Comparison of ENCODE assay signal across 8 cellular contexts in the genomic region with DNA sequence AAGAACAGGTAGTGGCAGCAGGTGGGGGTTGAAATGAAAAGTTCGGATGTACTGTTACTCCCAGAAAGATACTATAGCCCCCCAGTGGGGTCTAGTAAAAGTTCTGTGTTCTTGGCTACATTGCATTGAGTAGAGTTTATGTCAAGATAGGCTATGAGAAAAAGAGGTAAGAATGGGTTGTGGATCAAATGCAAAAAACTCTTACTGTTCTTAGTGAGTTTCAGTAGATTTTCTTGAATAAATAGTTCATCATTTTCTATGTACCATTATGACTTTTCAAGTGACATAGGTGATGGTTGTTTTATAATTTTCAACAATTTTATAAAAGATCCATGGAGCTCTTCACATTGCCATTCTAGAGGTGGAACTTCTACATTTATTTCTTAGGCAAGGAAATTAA.
DNase-seq lines count a peak whose midpoint lies in the region; ATAC-seq, FAIRE-seq and TF ChIP-seq lines count a peak whose summit lies in the region.
"Not testable (repeated sequence)": the region's sequence is repeated elsewhere in the genome, so short reads cannot be mapped to it uniquely, and the experiment has no call there.

No MANE protein-coding gene starts in this region.

- H3K79me2 ChIP-seq in K562 (ENCODE audit: control insufficient read depth, insufficient read depth, low read length) (peaks cover 95% of the 10 kb centered on the region), HepG2 (ENCODE audit: insufficient read depth, low read length) (peaks cover 79% of the 10 kb centered on the region), neural progenitor cell (ENCODE audit: low read depth) (peaks cover 100% of the 10 kb centered on the region)

- TF ChIP-seq CTCF in HEK293 (tag by site-specific recombination; IDR thresholded peaks at IDR 0.05); K562 (IDR thresholded peaks at IDR 0.05 in 2 of 3, conservative IDR thresholded peaks at IDR 0.05 in 1 of 3; ENCODE audit: insufficient read depth in 2 of 3, low read depth in 1 of 3, low read length in 3 of 3); chondrocyte (IDR thresholded peaks at IDR 0.05); cardiac muscle cell (IDR thresholded peaks at IDR 0.05; ENCODE audit: low read depth, low read length); HepG2 (CRISPR knock-in tag; IDR thresholded peaks at IDR 0.05); nephron progenitor cell (IDR thresholded peaks at IDR 0.05); neural progenitor cell (IDR thresholded peaks at IDR 0.05); pancreas (IDR thresholded peaks at IDR 0.05): not testable (repeated sequence)

- CTCF ChIA-PET in HEK293 (lab: Yijun Ruan, JAX); K562 (lab: Yijun Ruan, JAX; ENCODE audit: low intra/inter-chr PET ratio); HepG2 (lab: Yijun Ruan, JAX; ENCODE audit: low intra/inter-chr PET ratio, low total read pairs): not testable (repeated sequence)

- FAIRE-seq in K562 (lab: Jason Lieb, UNC); HepG2 (lab: Jason Lieb, UNC): not testable (repeated sequence)
- FAIRE-seq in pancreas (lab: Jason Lieb, UNC): peak; percentile 29

- H3K9me3 ChIP-seq in HEK293 (ENCODE audit: control insufficient read depth, insufficient read depth, low read depth, low read length); K562 (replicated peaks; ENCODE audit: control insufficient read depth, insufficient read depth, low read depth, low read length); cardiac muscle cell (ENCODE audit: low read depth); HepG2 (ENCODE audit: low read length); neural progenitor cell (ENCODE audit: low read depth); pancreas: not testable (repeated sequence)

- H3K27ac Mint-ChIP-seq in chondrocyte (ENCODE audit: unreplicated experiment) (peak overlapping the region; percentile 17), nephron progenitor cell (peak overlapping the region; percentile 42)
- not testable (repeated sequence) for H3K27ac Mint-ChIP-seq in neural progenitor cell

- TF ChIP-seq POLR2A in K562 (conservative IDR thresholded peaks at IDR 0.05); HepG2 (IDR thresholded peaks at IDR 0.05; ENCODE audit: insufficient read depth in 1 of 2, low read depth in 2 of 2, low read length in 2 of 2): not testable (repeated sequence)

- TF ChIP-seq RAD21 in K562 (CRISPR knock-in tag; conservative IDR thresholded peaks at IDR 0.05 in 1 of 2, IDR thresholded peaks at IDR 0.05 in 1 of 2); HepG2 (CRISPR knock-in tag; IDR thresholded peaks at IDR 0.05): not testable (repeated sequence)

- H3K4me3 ChIP-seq in HEK293 (ENCODE audit: low read depth, low read length); K562; cardiac muscle cell; HepG2 (replicated peaks in 1 of 3; ENCODE audit: insufficient read depth in 1 of 3, low read depth in 2 of 3, low read length in 3 of 3); pancreas: not testable (repeated sequence)
- H3K4me3 ChIP-seq in neural progenitor cell: peak overlapping the region; percentile 16

- H3K9me3 Mint-ChIP-seq in chondrocyte (ENCODE audit: low read depth): not testable (repeated sequence)
- H3K9me3 Mint-ChIP-seq in nephron progenitor cell (peaks cover 27% of the 10 kb centered on the region), neural progenitor cell (peaks cover 29% of the 10 kb centered on the region)

- H2AFZ ChIP-seq in K562 (ENCODE audit: low read depth, low read length); HepG2 (ENCODE audit: low read length); neural progenitor cell (replicated peaks): not testable (repeated sequence)

- H3K4me1 Mint-ChIP-seq in chondrocyte (ENCODE audit: low read depth) (peaks cover 45% of the 10 kb centered on the region), nephron progenitor cell (peaks cover 17% of the 10 kb centered on the region)
- not testable (repeated sequence) for H3K4me1 Mint-ChIP-seq in neural progenitor cell

- not testable (repeated sequence) for H3K27ac ChIP-seq in HEK293 (ENCODE audit: extremely low read depth, low read depth, low read length); K562 (ENCODE audit: extremely low read depth, low read depth, low read length); HepG2 (ENCODE audit: extremely low read length, insufficient read depth, low read length); neural progenitor cell; pancreas
- H3K27ac ChIP-seq in cardiac muscle cell: peak overlapping the region; percentile 54

- not testable (repeated sequence) for H3K9me1 ChIP-seq in K562 (ENCODE audit: control insufficient read depth, insufficient read depth, low read length)

- POLR2A ChIA-PET in HEK293 (lab: Yijun Ruan, JAX); HepG2 (lab: Yijun Ruan, JAX): not testable (repeated sequence)
- POLR2A ChIA-PET in K562 (lab: Yijun Ruan, JAX): interaction anchor here (0.6 kb wide), 1 partner anchor 591 kb away, joined by 5 read pairs; no protein-coding TSS in a partner anchor

- not testable (repeated sequence) for BruUV-seq in K562 (replicated peaks; lab: Mats Ljungman, UMichigan); HepG2 (replicated peaks; lab: Mats Ljungman, UMichigan)

- H3F3A ChIP-seq in neural progenitor cell (ENCODE audit: low read depth): not testable (repeated sequence)

- TF ChIP-seq EP300 in K562 (IDR thresholded peaks at IDR 0.05; ENCODE audit: low read length); HepG2 (IDR thresholded peaks at IDR 0.05; ENCODE audit: low read depth in 2 of 2, low read length in 2 of 2); HepG2 (CRISPR knock-in tag; IDR thresholded peaks at IDR 0.05; ENCODE audit: borderline replicate concordance): not testable (repeated sequence)

- H3K36me3 Mint-ChIP-seq in chondrocyte (ENCODE audit: low read depth): not testable (repeated sequence)
- peaks cover 37% of the 10 kb centered on the region for H3K36me3 Mint-ChIP-seq in nephron progenitor cell (ENCODE audit: low read depth)
- peaks cover 36% of the 10 kb centered on the region for H3K36me3 Mint-ChIP-seq in neural progenitor cell

- not testable (repeated sequence) for H3K4me1 ChIP-seq in HEK293 (ENCODE audit: control insufficient read depth, insufficient read depth, low read length); K562 (replicated peaks in 1 of 2; ENCODE audit: control insufficient read depth in 2 of 2, insufficient read depth in 2 of 2, low read length in 2 of 2); HepG2 (ENCODE audit: insufficient read depth, low read length); pancreas
- H3K4me1 ChIP-seq in cardiac muscle cell (ENCODE audit: low read depth) (peaks cover 30% of the 10 kb centered on the region), neural progenitor cell (peaks cover 53% of the 10 kb centered on the region)

- not testable (repeated sequence) for DNase-seq in K562 (ENCODE audit: extremely low read depth in 1 of 4, low spot score in 3 of 4); chondrocyte (ENCODE audit: low spot score); cardiac muscle cell (ENCODE audit: low read depth in 1 of 2, low spot score in 1 of 2); HepG2 (ENCODE audit: low spot score); nephron progenitor cell; neural progenitor cell (ENCODE audit: low spot score); pancreas

- H4K20me1 ChIP-seq in K562 (replicated peaks; ENCODE audit: control insufficient read depth, insufficient read depth, low read length); HepG2 (ENCODE audit: insufficient read depth, low read length): not testable (repeated sequence)
- H4K20me1 ChIP-seq in neural progenitor cell (ENCODE audit: low read depth): peaks cover 88% of the 10 kb centered on the region

- H3K9ac ChIP-seq in K562 (ENCODE audit: insufficient read depth in 1 of 2, low read depth in 2 of 2, low read length in 2 of 2); HepG2 (ENCODE audit: insufficient read depth, low read depth, low read length); neural progenitor cell: not testable (repeated sequence)

- not testable (repeated sequence) for H3K27me3 Mint-ChIP-seq in chondrocyte (ENCODE audit: low read depth); nephron progenitor cell (ENCODE audit: low read depth, poor library complexity); neural progenitor cell (ENCODE audit: insufficient read depth, low read depth)

- H3K36me3 ChIP-seq in HEK293 (ENCODE audit: control insufficient read depth in 2 of 2, insufficient read depth in 1 of 2, low read length in 2 of 2); K562 (ENCODE audit: control insufficient read depth, insufficient read depth, low read length); cardiac muscle cell; HepG2 (replicated peaks in 1 of 2; ENCODE audit: control insufficient read depth in 1 of 2, insufficient read depth in 2 of 2, low read length in 2 of 2); neural progenitor cell; pancreas: not testable (repeated sequence)

- not testable (repeated sequence) for H3K27me3 ChIP-seq in K562 (ENCODE audit: control insufficient read depth in 2 of 2, insufficient read depth in 2 of 2, low read length in 2 of 2); cardiac muscle cell; HepG2 (ENCODE audit: control insufficient read depth in 1 of 2, insufficient read depth in 2 of 2, low read length in 2 of 2); neural progenitor cell; pancreas

- not testable (repeated sequence) for H3K4me3 Mint-ChIP-seq in chondrocyte (ENCODE audit: unreplicated experiment); nephron progenitor cell; neural progenitor cell

- intact Hi-C loops in K562 (cut with micrococcal nuclease); HepG2 (cut with micrococcal nuclease; ENCODE audit: unreplicated experiment); pancreas (cut with DNase I): not testable (repeated sequence)

- H3K4me2 ChIP-seq in K562 (ENCODE audit: insufficient read depth, low read length): not testable (repeated sequence)
- peak overlapping the region; percentile 3; the same call in 1 of the 2 replicates for H3K4me2 ChIP-seq in HepG2 (ENCODE audit: low read depth, low read length)
- peak overlapping the region; percentile 39 for H3K4me2 ChIP-seq in neural progenitor cell

- 0% methylated on average over 1 of the region's 1 CpG for WGBS in K562 (ENCODE audit: insufficient coverage, low coverage, missing lambda C conversion rate)
- WGBS in HepG2 (ENCODE audit: low lambda C conversion rate): 36% methylated on average over 1 of the region's 1 CpG
- 51 to 61% methylated on average over 1 of the region's 1 CpG for WGBS in pancreas, 2 donors

- not testable (repeated sequence) for ATAC-seq in K562, HepG2, pancreas

- in situ Hi-C loops in K562 (cut with MboI); HepG2 (cut with HindIII; ENCODE audit: extremely low pct_ligation_motif_present, low pct_unique_long_range_greater_than_20kb): not testable (repeated sequence)
